In genomic region chr21:14942801-14943490, GRCh38 we compare ENCODE assay signal across 16 cellular contexts.
A peak's percentile ranks its signal among the peaks of the same experiment; 100 is the strongest.
DNase-seq lines count a peak whose midpoint lies in the region; ATAC-seq and TF ChIP-seq lines count a peak whose summit lies in the region.
"Had no signal": no experiment of that assay in that cellular context is flagged by ENCODE, and none has a peak within 500 bp of the region (broad histone marks: within the 10 kb centered on the region; RNA-seq: fewer than 3 reads in every experiment).

No MANE protein-coding gene starts in this region.

- ATAC-seq in left ventricle myocardium superior (peak; percentile 57), WTC11 (no peak), HG03045 (IDR thresholded peaks at IDR 0.05; ENCODE audit: unreplicated experiment) (no peak)
- ATAC-seq: stimulated activated naive CD8-positive, alpha-beta T cell treated with anti-CD3 and anti-CD28 coated beads, Interleukin-15, Interleukin-2, amounts not matched to agents 100 U/mL and 50 U/mL, for 24 hours had no signal

- H3K9me3 Mint-ChIP-seq in WTC11, result peaks cover 31% of the 10 kb centered on the region

- no peak overlapping the region for H3K4me3 ChIP-seq in left ventricle myocardium inferior
- no peak overlapping the region for H3K4me3 ChIP-seq in lower leg skin (ENCODE audit: low read depth, poor library complexity, severe bottlenecking)
- H3K4me3 ChIP-seq: HAP-1 had no signal

- H3K4me1 Mint-ChIP-seq in WTC11, result peaks cover 26% of the 10 kb centered on the region

- DNase-seq in left ventricle myocardium superior, result no peak
- no peak for DNase-seq in left ventricle myocardium inferior
- no peak for DNase-seq in WTC11 (ENCODE audit: low spot score)
- peak; percentile 45 for DNase-seq in kidney glomerular epithelial cell (lab: John Stamatoyannopoulos, UW)
- no peak for DNase-seq in ACHN
- DNase-seq in lower leg skin (ENCODE audit: low spot score in 2 of 2), result no peak
- no peak for DNase-seq in activated CD4-positive, alpha-beta T cell treated with anti-CD3 and anti-CD28 coated beads, Interleukin-2, amount 50 U/mL, for 48 hours
- DNase-seq: DMS79 treated with DMSO at 0.1 percent for 48 hours; KG1; mesendoderm; SHP77 treated with DMSO at 0.1 percent for 48 hours; small intestine; stimulated activated naive CD8-positive, alpha-beta T cell treated with anti-CD3 and anti-CD28 coated beads, Interleukin-15, Interleukin-2, amounts not matched to agents 100 U/mL and 50 U/mL, for 24 hours; T-helper 9 cell had no signal

- intact Hi-C loops in left ventricle myocardium superior (cut with micrococcal nuclease) (no loop called here), left ventricle myocardium inferior (cut with micrococcal nuclease) (no loop called here), lower leg skin (cut with DNase I; ENCODE audit: low total_unique reads) (no loop called here)

- TF ChIP-seq CTCF in left ventricle myocardium inferior (IDR thresholded peaks at IDR 0.05; ENCODE audit: borderline replicate concordance), result no peak
- TF ChIP-seq CTCF in WTC11 (IDR thresholded peaks at IDR 0.05), result no peak
- TF ChIP-seq CTCF in lower leg skin (IDR thresholded peaks at IDR 0.05), result no peak

- no peak overlapping the region for H3K27ac ChIP-seq in left ventricle myocardium inferior (replicated peaks)

- no peak overlapping the region for H3K27ac Mint-ChIP-seq in WTC11

- no peak for TF ChIP-seq POLR2A in lower leg skin (IDR thresholded peaks at IDR 0.05)

- no peaks in the 10 kb centered on the region; the same call in 1 of the 2 replicates for H3K27me3 Mint-ChIP-seq in WTC11 (ENCODE audit: low read depth)

- H3K4me1 ChIP-seq in left ventricle myocardium inferior, result peaks cover 4% of the 10 kb centered on the region
- H3K4me1 ChIP-seq: HAP-1 had no signal

- H3K4me3 Mint-ChIP-seq in WTC11, result no peak overlapping the region

- in situ Hi-C loops in ACHN (cut with HindIII; ENCODE audit: low pct_ligation_motif_present, low pct_unique_long_range_greater_than_20kb, low sequenced_read_pairs), result no loop called here

- peaks cover 30% of the 10 kb centered on the region for H3K36me3 Mint-ChIP-seq in WTC11

- POLR2A ChIA-PET in WTC11 (lab: Charles Lee), result no interaction called here

- no peaks in the 10 kb centered on the region for H3K27me3 ChIP-seq in left ventricle myocardium inferior (ENCODE audit: low read depth)

- CTCF ChIA-PET in WTC11 (lab: Charles Lee), result no interaction called here

- 80 to 83% methylated on average over 2 of the region's 2 CpGs for WGBS in lower leg skin, 2 donors

- H3K9me3 ChIP-seq in left ventricle myocardium inferior (replicated peaks), result peaks cover 18% of the 10 kb centered on the region
- H3K9me3 ChIP-seq: HAP-1 had no signal

- H3K36me3 ChIP-seq in left ventricle myocardium inferior, result no peaks in the 10 kb centered on the region
- H3K36me3 ChIP-seq: HAP-1 had no signal

TF ChIP-seq in WTC11, 78 proteins besides CTCF, POLR2A, EP300 and RAD21:
- TF ChIP-seq SMAD4 (CRISPR knock-in tag; IDR thresholded peaks at IDR 0.05) (no peak), GABPB1 (CRISPR knock-in tag; IDR thresholded peaks at IDR 0.05) (peak; percentile 38; the same call in 1 of the 2 replicates)
